ENCODE assay signal across 9 cellular contexts in genomic region chr22:26658671-26659478, GRCh38. TPM values are rescaled to one million over a fixed set of nuclear protein-coding genes. Genes with fewer than 3 reads are reported as not detected.
DNase-seq lines count a peak whose midpoint lies in the region; ATAC-seq and TF ChIP-seq lines count a peak whose summit lies in the region.
"Had no signal": no experiment of that assay in that cellular context is flagged by ENCODE, and none has a peak within 500 bp of the region (broad histone marks: within the 10 kb centered on the region; RNA-seq: fewer than 3 reads in every experiment).

No MANE protein-coding gene starts in this region.

- H3K36me3 ChIP-seq in CD8-positive, alpha-beta T cell (ENCODE audit: insufficient read depth, low read length) = no peaks in the 10 kb centered on the region
- H3K36me3 ChIP-seq in heart right ventricle (no peaks in the 10 kb centered on the region), sigmoid colon (no peaks in the 10 kb centered on the region)

- peak; percentile 74 for ATAC-seq in CD8-positive, alpha-beta T cell
- ATAC-seq in GM21717 (IDR thresholded peaks at IDR 0.05; ENCODE audit: unreplicated experiment) = peak; percentile 63
- ATAC-seq in SK-N-SH treated with all-trans-retinoic acid at 6 μM for 48 hours = peak; percentile 91
- ATAC-seq in activated naive CD4-positive, alpha-beta T cell treated with anti-CD3 and anti-CD28 coated beads, Interleukin-2, amount 50 U/mL, for 72 hours = peak; percentile 88 to 89
- peak; percentile 20 to 61 (median 44) for ATAC-seq in heart right ventricle
- ATAC-seq in GM19452 (IDR thresholded peaks at IDR 0.05; ENCODE audit: unreplicated experiment) = no peak

- H3K27me3 ChIP-seq in CD8-positive, alpha-beta T cell (ENCODE audit: insufficient read depth, low read length) = no peaks in the 10 kb centered on the region
- H3K27me3 ChIP-seq in heart right ventricle = peaks cover 0 to 90% (median 74%) of the 10 kb centered on the region in 7 donors
- H3K27me3 ChIP-seq in sigmoid colon = peaks cover 21 to 78% (median 39%) of the 10 kb centered on the region in 3 donors

- H3K4me3 Mint-ChIP-seq in CD8-positive, alpha-beta T cell = peak overlapping the region; percentile 91

- intact Hi-C loops in CD8-positive, alpha-beta T cell (cut with DNase I, micrococcal nuclease) = loop anchor here in 1 of 2 experiments (1.0 to 2.0 kb wide), 3 partner anchors 13 to 69 kb away; partner anchors contain the start of gene TPST2
- intact Hi-C loops in heart right ventricle (cut with DNase I) (loop anchor here in 2 of 10 donors (5.0 to 10.0 kb wide), 2 partner anchors 172 to 174 kb away; partner anchors contain the start of genes HPS4 (in 1 of the 2) and SRRD (in 1 of the 2)), sigmoid colon (cut with DNase I) (loop anchor here (5.0 kb wide), 1 partner anchor 67 kb away; the partner anchor contains the start of gene TPST2)

- POLR2A ChIA-PET in CD8-positive, alpha-beta T cell (lab: Charles Lee) = interaction anchor here (7.2 kb wide), 1 partner anchor 14 kb away, joined by 34 read pairs; no protein-coding TSS in a partner anchor

- no peak for TF ChIP-seq EP300 in sigmoid colon (IDR thresholded peaks at IDR 0.05)

- peak overlapping the region; percentile 96 for H3K4me3 ChIP-seq in CD8-positive, alpha-beta T cell (ENCODE audit: low read depth, low read length)
- H3K4me3 ChIP-seq in heart right ventricle (peak overlapping the region in 8 of 10 donors; percentile 2 to 50 (median 30)), sigmoid colon (peak overlapping the region in 3 of 4 donors; percentile 11 to 34 (median 25))

- H3K27me3 Mint-ChIP-seq in CD8-positive, alpha-beta T cell (ENCODE audit: low read depth) = no peaks in the 10 kb centered on the region

- no peak for TF ChIP-seq POLR2A in sigmoid colon (IDR thresholded peaks at IDR 0.05)

- no peak for TF ChIP-seq CTCF in CD8-positive, alpha-beta T cell (IDR thresholded peaks at IDR 0.05)
- TF ChIP-seq CTCF in heart right ventricle (IDR thresholded peaks at IDR 0.05) = no peak
- TF ChIP-seq CTCF in sigmoid colon (IDR thresholded peaks at IDR 0.05) = no peak

- WGBS in heart right ventricle, 2 donors = 5% methylated on average over 27 of the region's 27 CpGs
- 3 to 4% methylated on average over 27 of the region's 27 CpGs for WGBS in sigmoid colon, 2 donors

- no peaks in the 10 kb centered on the region for H3K9me3 Mint-ChIP-seq in CD8-positive, alpha-beta T cell
- no peaks in the 10 kb centered on the region for H3K9me3 Mint-ChIP-seq in activated naive CD4-positive, alpha-beta T cell treated with anti-CD3 and anti-CD28 coated beads, Interleukin-2, amount 50 U/mL, for 72 hours

- H3K9me3 ChIP-seq in CD8-positive, alpha-beta T cell (ENCODE audit: low read length) = no peaks in the 10 kb centered on the region
- H3K9me3 ChIP-seq in heart right ventricle (no peaks in the 10 kb centered on the region), sigmoid colon (no peaks in the 10 kb centered on the region)

- H3K4me1 ChIP-seq in CD8-positive, alpha-beta T cell (ENCODE audit: insufficient read depth, low read length) = peaks cover 20% of the 10 kb centered on the region
- H3K4me1 ChIP-seq in heart right ventricle (peaks cover 8 to 27% (median 22%) of the 10 kb centered on the region in 9 donors), sigmoid colon (peaks cover 0 to 26% (median 25%) of the 10 kb centered on the region in 4 donors)

- H3K27ac ChIP-seq in CD8-positive, alpha-beta T cell (ENCODE audit: low read depth, low read length) = peak overlapping the region; percentile 21
- peak overlapping the region in 1 of 10 donors; percentile 62 for H3K27ac ChIP-seq in heart right ventricle
- no peak overlapping the region for H3K27ac ChIP-seq in sigmoid colon

- CTCF ChIA-PET in CD8-positive, alpha-beta T cell (lab: Charles Lee) = no interaction called here

- DNase-seq in CD8-positive, alpha-beta T cell = peak in 6 of 7 experiments; percentile 62 to 87 (median 78)
- DNase-seq in NAMALWA (ENCODE audit: low spot score) (peak; percentile 82), heart right ventricle (no peak), sigmoid colon (no peak)
- DNase-seq in activated naive CD4-positive, alpha-beta T cell treated with anti-CD3 and anti-CD28 coated beads, Interleukin-2, amount 50 U/mL, for 72 hours (ENCODE audit: low spot score in 2 of 2) = peak; percentile 72 to 75

- H3K36me3 Mint-ChIP-seq in CD8-positive, alpha-beta T cell = peaks cover 2% of the 10 kb centered on the region
- peaks cover 0 to 18% of the 10 kb centered on the region in 2 donors for H3K36me3 Mint-ChIP-seq in activated naive CD4-positive, alpha-beta T cell treated with anti-CD3 and anti-CD28 coated beads, Interleukin-2, amount 50 U/mL, for 72 hours

- peak overlapping the region; percentile 96 for H3K27ac Mint-ChIP-seq in CD8-positive, alpha-beta T cell
- H3K27ac Mint-ChIP-seq in activated naive CD4-positive, alpha-beta T cell treated with anti-CD3 and anti-CD28 coated beads, Interleukin-2, amount 50 U/mL, for 72 hours = peak overlapping the region; percentile 65

- peaks cover 30% of the 10 kb centered on the region for H3K4me1 Mint-ChIP-seq in CD8-positive, alpha-beta T cell (ENCODE audit: low read depth)

TF ChIP-seq in SK-N-SH treated with all-trans-retinoic acid at 6 μM for 48 hours, 23 proteins besides CTCF, POLR2A, EP300 and RAD21:
- TF ChIP-seq TOX (CRISPR knock-in tag; IDR thresholded peaks at IDR 0.05; ENCODE audit: borderline replicate concordance) (no peak), ZNF8 (CRISPR knock-in tag; IDR thresholded peaks at IDR 0.05) (no peak), ZNF565 (CRISPR knock-in tag; conservative IDR thresholded peaks at IDR 0.05; ENCODE audit: low read depth) (no peak), TCF4 (CRISPR knock-in tag; IDR thresholded peaks at IDR 0.05; ENCODE audit: borderline replicate concordance) (no peak), GLIS3 (CRISPR knock-in tag; IDR thresholded peaks at IDR 0.05) (no peak), TSHZ2 (CRISPR knock-in tag; IDR thresholded peaks at IDR 0.05) (no peak), RARB (CRISPR knock-in tag; IDR thresholded peaks at IDR 0.05) (no peak), CREB5 (CRISPR knock-in tag; IDR thresholded peaks at IDR 0.05; ENCODE audit: low read depth) (no peak), ARNTL (CRISPR knock-in tag; IDR thresholded peaks at IDR 0.05; ENCODE audit: borderline replicate concordance, low read depth) (no peak), OSR1 (CRISPR knock-in tag; IDR thresholded peaks at IDR 0.05) (no peak)

RNA-seq across cellular contexts. Expression of gene MIAT, which starts 1.5 kb away (rescaled TPM):
- total RNA-seq in CD8-positive, alpha-beta T cell = 10 to 100 TPM; 80.9 to 81.6 TPM
- 100 to 1,000 TPM in 1 of 2 donors, 10 to 100 TPM in 1; 11.4 to 138 TPM for total RNA-seq in activated naive CD4-positive, alpha-beta T cell treated with anti-CD3 and anti-CD28 coated beads, Interleukin-2, amount 50 U/mL, for 72 hours
- 1 to 10 TPM in 1 of 10 donors, under 1 TPM in 9; 0.25 to 1.6 (median 0.50) TPM for total RNA-seq in heart right ventricle
- polyA plus RNA-seq in heart right ventricle = under 1 TPM; 0.03 to 0.44 TPM
- total RNA-seq in sigmoid colon = 1 to 10 TPM in 3 of 4 donors, under 1 TPM in 1; 0.82 to 1.7 (median 1.3) TPM
- 1 to 10 TPM in 1 of 3 donors, under 1 TPM in 1, not detected in 1; under 0.01 to 3.4 TPM for polyA plus RNA-seq in sigmoid colon

RNA-seq across cellular contexts. Expression of gene CRYBA4, which starts 37.1 kb away (rescaled TPM):
- total RNA-seq in CD8-positive, alpha-beta T cell = not detected
- total RNA-seq in activated naive CD4-positive, alpha-beta T cell treated with anti-CD3 and anti-CD28 coated beads, Interleukin-2, amount 50 U/mL, for 72 hours = not detected
- total RNA-seq in heart right ventricle (under 1 TPM in 1 of 10 donors, not detected in 9; 0.42 TPM), sigmoid colon (not detected)
- polyA plus RNA-seq in heart right ventricle (not detected), sigmoid colon (not detected)

RNA-seq across cellular contexts. Expression of gene CRYBB1, which starts 41.0 kb away (rescaled TPM):
- not detected for total RNA-seq in CD8-positive, alpha-beta T cell
- not detected for total RNA-seq in activated naive CD4-positive, alpha-beta T cell treated with anti-CD3 and anti-CD28 coated beads, Interleukin-2, amount 50 U/mL, for 72 hours
- total RNA-seq in heart right ventricle (1 to 10 TPM in 1 of 10 donors, under 1 TPM in 6, not detected in 3; 0.24 to 2.5 (median 0.71) TPM), sigmoid colon (1 to 10 TPM in 1 of 4 donors, under 1 TPM in 1, not detected in 2; 0.82 to 1.8 TPM)
- polyA plus RNA-seq in heart right ventricle (under 1 TPM; 0.37 to 0.48 TPM), sigmoid colon (1 to 10 TPM in 1 of 3 donors, under 1 TPM in 1, not detected in 1; 0.47 to 3.0 TPM)
- total RNA-seq: T-helper 1 cell treated with Interleukin-12 subunit alpha and Interleukin-12 subunit beta and Interleukin-4 antibody, amounts not matched to agents 30 ng/mL and 1 ng/mL, for 36 hours had no signal

Comparison
In these comparisons a context has a peak if more than half of its experiments do, and no peak if none do; other contexts are left out.
1. DNase-seq: peak in CD8-positive, alpha-beta T cell (6 of 7), NAMALWA (single experiment) and activated naive CD4-positive, alpha-beta T cell treated with anti-CD3 and anti-CD28 coated beads, Interleukin-2, amount 50 U/mL, for 72 hours (2 of 2); none in heart right ventricle (0 of 2) and sigmoid colon (single experiment).
2. H3K4me3 ChIP-seq: peak in every context shown above with its lines; median percentile 96 in CD8-positive, alpha-beta T cell; 30 in heart right ventricle; 25 in sigmoid colon.
3. RNA of gene MIAT, which starts 1.5 kb away (total RNA-seq): 11.4 to 138 TPM in activated naive CD4-positive, alpha-beta T cell treated with anti-CD3 and anti-CD28 coated beads, Interleukin-2, amount 50 U/mL, for 72 hours and 80.9 to 81.6 TPM in CD8-positive, alpha-beta T cell; 0.82 to 1.7 TPM in sigmoid colon and 0.25 to 1.6 TPM in heart right ventricle; every median in the first group is over 4 times any median in the second.